ENCODE assay signal across 8 cellular contexts in genomic region chr12:14416658-14417057, GRCh38. TPM values are rescaled to one million over a fixed set of nuclear protein-coding genes. Genes with fewer than 3 reads are reported as not detected.
DNase-seq lines count a peak whose midpoint lies in the region; ATAC-seq and TF ChIP-seq lines count a peak whose summit lies in the region.

No MANE protein-coding gene starts in this region.

- intact Hi-C loops in esophagus muscularis mucosa (cut with DNase I): loop anchor here (5.0 to 10.0 kb wide), 2 partner anchors 52 to 159 kb away; partner anchors contain the start of gene ATF7IP

- H3K27me3 Mint-ChIP-seq in IgD-negative memory B cell (no peaks in the 10 kb centered on the region), neural progenitor cell (ENCODE audit: insufficient read depth, low read depth) (no peaks in the 10 kb centered on the region)

- H2AFZ ChIP-seq in fibroblast of lung (ENCODE audit: low read length) (no peak overlapping the region), neural progenitor cell (replicated peaks) (no peak overlapping the region)

- H3K27me3 ChIP-seq in fibroblast of lung (ENCODE audit: control insufficient read depth, insufficient read depth, low read length): no peaks in the 10 kb centered on the region
- H3K27me3 ChIP-seq in neural progenitor cell: no peaks in the 10 kb centered on the region
- H3K27me3 ChIP-seq in esophagus muscularis mucosa: no peaks in the 10 kb centered on the region

- peak overlapping the region; percentile 5 to 80 (median 17) for H3K4me3 Mint-ChIP-seq in IgD-negative memory B cell
- H3K4me3 Mint-ChIP-seq in neural progenitor cell: no peak overlapping the region

- DNase-seq in D341Med (ENCODE audit: low spot score) (peak; percentile 60), T-helper 1 cell (peak in 3 of 5 donors; percentile 32 to 62 (median 48)), fibroblast of lung (ENCODE audit: low read depth in 2 of 2) (peak; percentile 86 to 96), neural progenitor cell (ENCODE audit: low spot score) (peak; percentile 55), esophagus muscularis mucosa (ENCODE audit: extremely low spot score) (no peak)

- H3K9me3 Mint-ChIP-seq in IgD-negative memory B cell (peaks cover under 1 to 3% (median 2%) of the 10 kb centered on the region in 3 donors), neural progenitor cell (peaks cover 41% of the 10 kb centered on the region)

- H3K36me3 Mint-ChIP-seq in IgD-negative memory B cell: peaks cover 10% of the 10 kb centered on the region
- H3K36me3 Mint-ChIP-seq in neural progenitor cell: peaks cover 40% of the 10 kb centered on the region

- H3K36me3 ChIP-seq in fibroblast of lung (ENCODE audit: control insufficient read depth, insufficient read depth, low read length) (no peaks in the 10 kb centered on the region), neural progenitor cell (peaks cover 3% of the 10 kb centered on the region), esophagus muscularis mucosa (no peaks in the 10 kb centered on the region)

- no peak for TF ChIP-seq POLR2A in esophagus muscularis mucosa (IDR thresholded peaks at IDR 0.05; ENCODE audit: low read depth)

- no peak for ATAC-seq in HG03520 (IDR thresholded peaks at IDR 0.05; ENCODE audit: unreplicated experiment)
- ATAC-seq in GM18861 (IDR thresholded peaks at IDR 0.05; ENCODE audit: unreplicated experiment): no peak

- H3K27ac Mint-ChIP-seq in IgD-negative memory B cell (peak overlapping the region; percentile 5 to 89 (median 25)), neural progenitor cell (no peak overlapping the region)

- H3K4me1 ChIP-seq in fibroblast of lung (ENCODE audit: control insufficient read depth, extremely low read depth, insufficient read depth, low read length) (peaks cover 3% of the 10 kb centered on the region), neural progenitor cell (peaks cover 70% of the 10 kb centered on the region), esophagus muscularis mucosa (peaks cover 35 to 70% (median 51%) of the 10 kb centered on the region in 4 donors)

- H3K4me2 ChIP-seq in fibroblast of lung (ENCODE audit: extremely low read depth, insufficient read depth, low read length): peak overlapping the region; percentile 33
- H3K4me2 ChIP-seq in neural progenitor cell: peak overlapping the region; percentile 78

- peaks cover 43% of the 10 kb centered on the region for H3K79me2 ChIP-seq in fibroblast of lung (ENCODE audit: control insufficient read depth, insufficient read depth, low read length)
- H3K79me2 ChIP-seq in neural progenitor cell (ENCODE audit: low read depth): peaks cover 100% of the 10 kb centered on the region

- no peak overlapping the region for H3K4me3 ChIP-seq in fibroblast of lung (replicated peaks in 1 of 4; ENCODE audit: control extremely low read depth in 1 of 4, insufficient read depth in 1 of 4, low read depth in 3 of 4, low read length in 4 of 4)
- peak overlapping the region; percentile 35 for H3K4me3 ChIP-seq in neural progenitor cell
- no peak overlapping the region for H3K4me3 ChIP-seq in esophagus muscularis mucosa

- H4K20me1 ChIP-seq in fibroblast of lung (ENCODE audit: control insufficient read depth, extremely low read depth, insufficient read depth, low read length): no peaks in the 10 kb centered on the region
- peaks cover 9% of the 10 kb centered on the region for H4K20me1 ChIP-seq in neural progenitor cell (ENCODE audit: low read depth)

- H3K4me1 Mint-ChIP-seq in IgD-negative memory B cell: peaks cover 34 to 43% (median 41%) of the 10 kb centered on the region in 3 donors
- peaks cover 6% of the 10 kb centered on the region for H3K4me1 Mint-ChIP-seq in neural progenitor cell

- 26% methylated on average over 1 of the region's 1 CpG for WGBS in esophagus muscularis mucosa

- peak; percentile 24 to 56 for TF ChIP-seq CTCF in fibroblast of lung (conservative IDR thresholded peaks at IDR 0.05 in 1 of 2, IDR thresholded peaks at IDR 0.05 in 1 of 2; ENCODE audit: low read depth in 1 of 2, low read length in 2 of 2)
- TF ChIP-seq CTCF in neural progenitor cell (IDR thresholded peaks at IDR 0.05): no peak
- TF ChIP-seq CTCF in esophagus muscularis mucosa (IDR thresholded peaks at IDR 0.05): no peak

- H3F3A ChIP-seq in neural progenitor cell (ENCODE audit: low read depth): peaks cover 38% of the 10 kb centered on the region

- H3K27ac ChIP-seq in fibroblast of lung (ENCODE audit: insufficient read depth, low read length) (no peak overlapping the region), neural progenitor cell (peak overlapping the region; percentile 84), esophagus muscularis mucosa (replicated peaks in 1 of 4) (no peak overlapping the region)

- no peak overlapping the region for H3K9ac ChIP-seq in fibroblast of lung (ENCODE audit: insufficient read depth, low read length)
- no peak overlapping the region for H3K9ac ChIP-seq in neural progenitor cell

- H3K9me3 ChIP-seq in fibroblast of lung (ENCODE audit: control insufficient read depth, insufficient read depth, low read depth, low read length): no peaks in the 10 kb centered on the region
- H3K9me3 ChIP-seq in neural progenitor cell (ENCODE audit: low read depth): peaks cover 2% of the 10 kb centered on the region
- H3K9me3 ChIP-seq in esophagus muscularis mucosa: peaks cover 0 to 5% (median 2%) of the 10 kb centered on the region in 4 donors

- no peak for TF ChIP-seq EP300 in esophagus muscularis mucosa (IDR thresholded peaks at IDR 0.05)

RNA-seq across cellular contexts. Expression of gene ATF7IP, which starts 51.2 kb away (rescaled TPM):
- polyA plus RNA-seq in IgD-negative memory B cell (126 TPM), fibroblast of lung (13.1 and 13.2 TPM in 2 replicates)
- total RNA-seq in fibroblast of lung (14.1 and 18.0 TPM in 2 replicates), neural progenitor cell (ENCODE audit: low replicate concordance) (130 and 187 TPM in 2 replicates), esophagus muscularis mucosa (10 to 100 TPM; 26.8 to 43.2 (median 32.8) TPM)
- polyA plus RNA-seq in fibroblast of lung (2012): 10.2 and 11.4 TPM in 2 replicates
- polyA minus RNA-seq in fibroblast of lung (ENCODE audit: low replicate concordance): 64.6 and 65.9 TPM in 2 replicates

Comparison
In these comparisons a context has a peak if more than half of its experiments do, and no peak if none do; other contexts are left out.
1. CTCF ChIP-seq: peak in fibroblast of lung (2 of 2); none in neural progenitor cell (single experiment) and esophagus muscularis mucosa (0 of 3).